In genomic region chr20:14991023-14991422, GRCh38 we compare ENCODE assay signal across 1 cellular context.
A peak's percentile ranks its signal among the peaks of the same experiment; 100 is the strongest.
TF ChIP-seq lines count a peak whose summit lies in the region.

No MANE protein-coding gene starts in this region.

TF ChIP-seq in HepG2, 621 proteins besides CTCF, POLR2A, EP300 and RAD21 (continued from another document and continues in another):
- TF ChIP-seq IRF9 (CRISPR knock-in tag; IDR thresholded peaks at IDR 0.05; ENCODE audit: borderline replicate concordance), result no peak
- TF ChIP-seq ZNF713 (CRISPR knock-in tag; IDR thresholded peaks at IDR 0.05), result no peak
- TF ChIP-seq ESRRA (CRISPR knock-in tag; IDR thresholded peaks at IDR 0.05; ENCODE audit: low read depth), result no peak
- TF ChIP-seq ZNF335 (CRISPR knock-in tag; IDR thresholded peaks at IDR 0.05), result no peak
- TF ChIP-seq MEIS2 (CRISPR knock-in tag; IDR thresholded peaks at IDR 0.05), result no peak
- TF ChIP-seq TFAP4 (IDR thresholded peaks at IDR 0.05; ENCODE audit: borderline replicate concordance, low read depth), result no peak
- TF ChIP-seq JUN (CRISPR knock-in tag; IDR thresholded peaks at IDR 0.05), result peak; percentile 56
- no peak for TF ChIP-seq HIC2 (CRISPR knock-in tag; IDR thresholded peaks at IDR 0.05; ENCODE audit: low read depth)
- no peak for TF ChIP-seq SRY (CRISPR knock-in tag; IDR thresholded peaks at IDR 0.05)
- peak; percentile 17; the same call in 1 of the 2 replicates for TF ChIP-seq ZMYM3 (CRISPR knock-in tag; IDR thresholded peaks at IDR 0.05)
- TF ChIP-seq TFDP1 (CRISPR knock-in tag; IDR thresholded peaks at IDR 0.05; ENCODE audit: borderline replicate concordance), result no peak
- no peak for TF ChIP-seq ARNT (IDR thresholded peaks at IDR 0.05)
- no peak for TF ChIP-seq SP2 (CRISPR knock-in tag; IDR thresholded peaks at IDR 0.05)
- TF ChIP-seq RNF219 (CRISPR knock-in tag; IDR thresholded peaks at IDR 0.05), result no peak
- TF ChIP-seq ZNF737 (CRISPR knock-in tag; IDR thresholded peaks at IDR 0.05; ENCODE audit: borderline replicate concordance), result no peak
- TF ChIP-seq ZBTB20 (CRISPR knock-in tag; IDR thresholded peaks at IDR 0.05; ENCODE audit: borderline replicate concordance, low read depth), result no peak
- no peak for TF ChIP-seq ZNF512 (CRISPR knock-in tag; IDR thresholded peaks at IDR 0.05)
- TF ChIP-seq KDM1A (CRISPR knock-in tag; IDR thresholded peaks at IDR 0.05), result 0 out of 2 replicates have a peak, but pooled peaks have one; percentile 26
- TF ChIP-seq BCL6 (CRISPR knock-in tag; IDR thresholded peaks at IDR 0.05), result peak; percentile 74; the same call in 1 of the 2 replicates
- TF ChIP-seq AKNA (CRISPR knock-in tag; IDR thresholded peaks at IDR 0.05; ENCODE audit: borderline replicate concordance), result no peak
- TF ChIP-seq CBX2 (IDR thresholded peaks at IDR 0.05; ENCODE audit: low read depth, low read length), result no peak
- peak; percentile 38; the same call in 1 of the 2 replicates for TF ChIP-seq CBX2 (CRISPR knock-in tag; IDR thresholded peaks at IDR 0.05; ENCODE audit: low read depth)
- no peak for TF ChIP-seq ZNF329 (CRISPR knock-in tag; IDR thresholded peaks at IDR 0.05; ENCODE audit: low read depth)
- TF ChIP-seq TIGD3 (CRISPR knock-in tag; IDR thresholded peaks at IDR 0.05; ENCODE audit: borderline replicate concordance), result no peak
- TF ChIP-seq RBM39 (IDR thresholded peaks at IDR 0.05; ENCODE audit: low read depth, low read length, poor library complexity, severe bottlenecking), result no peak
- TF ChIP-seq JDP2 (CRISPR knock-in tag; IDR thresholded peaks at IDR 0.05; ENCODE audit: borderline replicate concordance), result no peak
- no peak for TF ChIP-seq ZNF451 (CRISPR knock-in tag; IDR thresholded peaks at IDR 0.05)
- no peak for TF ChIP-seq ZNF597 (CRISPR knock-in tag; IDR thresholded peaks at IDR 0.05)
- TF ChIP-seq ATF7-NPFF (CRISPR knock-in tag; IDR thresholded peaks at IDR 0.05; ENCODE audit: low read depth), result no peak
- peak; percentile 88 for TF ChIP-seq RCOR2 (CRISPR knock-in tag; IDR thresholded peaks at IDR 0.05)
- peak; percentile 57; the same call in 1 of the 2 replicates for TF ChIP-seq TARDBP (CRISPR knock-in tag; IDR thresholded peaks at IDR 0.05)
- no peak for TF ChIP-seq MATR3 (CRISPR knock-in tag; IDR thresholded peaks at IDR 0.05)
- no peak for TF ChIP-seq ZNF280D (CRISPR knock-in tag; IDR thresholded peaks at IDR 0.05)
- no peak for TF ChIP-seq MXD4 (CRISPR knock-in tag; IDR thresholded peaks at IDR 0.05)
- TF ChIP-seq GATA4 (IDR thresholded peaks at IDR 0.05; ENCODE audit: borderline replicate concordance, low read depth), result peak; percentile 54; the same call in 1 of the 2 replicates
- TF ChIP-seq ISX (CRISPR knock-in tag; conservative IDR thresholded peaks at IDR 0.05), result no peak
- peak; percentile 69; the same call in 1 of the 2 replicates for TF ChIP-seq HHEX (CRISPR knock-in tag; IDR thresholded peaks at IDR 0.05)
- TF ChIP-seq ZNF138 (CRISPR knock-in tag; IDR thresholded peaks at IDR 0.05; ENCODE audit: low read depth), result no peak
- peak; percentile 87 for TF ChIP-seq FOXO1 (CRISPR knock-in tag; IDR thresholded peaks at IDR 0.05)
- TF ChIP-seq YY1 (IDR thresholded peaks at IDR 0.05; ENCODE audit: insufficient read depth, insufficient replicate concordance, low read depth, low read length), result no peak
- no peak for TF ChIP-seq SATB2 (CRISPR knock-in tag; IDR thresholded peaks at IDR 0.05)
- peak; percentile 70; the same call in 1 of the 2 replicates for TF ChIP-seq ZNF34 (CRISPR knock-in tag; IDR thresholded peaks at IDR 0.05; ENCODE audit: borderline replicate concordance)
